10 cellular contexts compared by ENCODE assay signal in genomic region chr3:169241928-169242751, GRCh38.
DNase-seq lines count a peak whose midpoint lies in the region; ATAC-seq and TF ChIP-seq lines count a peak whose summit lies in the region.
"Had no signal": no experiment of that assay in that cellular context is flagged by ENCODE, and none has a peak within 500 bp of the region (broad histone marks: within the 10 kb centered on the region; RNA-seq: fewer than 3 reads in every experiment).

No MANE protein-coding gene starts in this region.

- no peaks in the 10 kb centered on the region for H3K27me3 Mint-ChIP-seq in mesothelial cell of epicardium (ENCODE audit: low read depth)
- H3K27me3 Mint-ChIP-seq in natural killer cell (ENCODE audit: low read depth in 2 of 2), result peaks cover 15 to 20% of the 10 kb centered on the region in 2 donors
- H3K27me3 Mint-ChIP-seq: memory B cell had no signal

- peaks cover 47% of the 10 kb centered on the region for H3K4me1 Mint-ChIP-seq in mesothelial cell of epicardium
- peaks cover 6 to 7% of the 10 kb centered on the region in 2 donors for H3K4me1 Mint-ChIP-seq in natural killer cell

- TF ChIP-seq CTCF in mesothelial cell of epicardium (IDR thresholded peaks at IDR 0.05; ENCODE audit: unreplicated experiment) (no peak), natural killer cell (IDR thresholded peaks at IDR 0.05) (no peak), prostate gland (IDR thresholded peaks at IDR 0.05) (no peak)

- 3% methylated on average over 19 of the region's 19 CpGs for WGBS in urinary bladder
- 29% methylated on average over 19 of the region's 19 CpGs for WGBS in prostate gland

- no peaks in the 10 kb centered on the region for H3K36me3 Mint-ChIP-seq in mesothelial cell of epicardium
- H3K36me3 Mint-ChIP-seq in natural killer cell, result peaks cover 9% of the 10 kb centered on the region
- H3K36me3 Mint-ChIP-seq: memory B cell had no signal

- intact Hi-C loops in natural killer cell (cut with micrococcal nuclease) (no loop called here), prostate gland (cut with DNase I) (loop anchor here (10.0 kb wide), 1 partner anchor 423 kb away; the partner anchor contains the start of gene MECOM)

- TF ChIP-seq POLR2A in prostate gland (IDR thresholded peaks at IDR 0.05), result no peak

- H3K9me3 ChIP-seq in prostate gland, result no peaks in the 10 kb centered on the region

- H3K4me3 Mint-ChIP-seq in mesothelial cell of epicardium (peak overlapping the region; percentile 73), natural killer cell (no peak overlapping the region)
- H3K4me3 Mint-ChIP-seq: memory B cell had no signal

- ATAC-seq in natural killer cell (no peak), HG03196 (IDR thresholded peaks at IDR 0.05; ENCODE audit: unreplicated experiment) (no peak)

- H3K27ac ChIP-seq in epithelial cell of prostate (peak overlapping the region; percentile 65), urinary bladder (ENCODE audit: low read depth) (no peak overlapping the region), prostate gland (no peak overlapping the region)
- H3K27ac ChIP-seq: 22Rv1 had no signal

- H3K9me3 Mint-ChIP-seq in mesothelial cell of epicardium (no peaks in the 10 kb centered on the region), natural killer cell (peaks cover 0 to 3% of the 10 kb centered on the region in 2 donors)
- H3K9me3 Mint-ChIP-seq: memory B cell had no signal

- peak overlapping the region; percentile 92 for H3K27ac Mint-ChIP-seq in mesothelial cell of epicardium
- H3K27ac Mint-ChIP-seq in natural killer cell, result no peak overlapping the region
- H3K27ac Mint-ChIP-seq: memory B cell had no signal

- H3K27me3 ChIP-seq in prostate gland (replicated peaks; ENCODE audit: insufficient read depth), result no peaks in the 10 kb centered on the region

- H3K36me3 ChIP-seq in urinary bladder (ENCODE audit: insufficient read depth), result no peaks in the 10 kb centered on the region
- H3K36me3 ChIP-seq in prostate gland, result no peaks in the 10 kb centered on the region

- peak; percentile 34 for DNase-seq in DMS 273 (lab: John Stamatoyannopoulos, UW; ENCODE audit: unreplicated experiment)
- no peak for DNase-seq in DMS 273 treated with DMSO at 0.1 percent for 48 hours (lab: John Stamatoyannopoulos, UW)
- DNase-seq in epithelial cell of prostate (ENCODE audit: low read depth, low spot score), result no peak
- DNase-seq in mesothelial cell of epicardium (ENCODE audit: low spot score in 2 of 2, unreplicated experiment in 2 of 2), result peak in 1 of 2 experiments; percentile 52
- DNase-seq in natural killer cell, result no peak
- no peak for DNase-seq in prostate gland (ENCODE audit: low spot score)

- H3K4me1 ChIP-seq in urinary bladder (ENCODE audit: insufficient read depth), result no peaks in the 10 kb centered on the region
- H3K4me1 ChIP-seq in prostate gland (replicated peaks), result no peaks in the 10 kb centered on the region

- H3K4me3 ChIP-seq in urinary bladder (ENCODE audit: low read depth, low read length) (peak overlapping the region; percentile 39), prostate gland (no peak overlapping the region)
